ENCODE assay signal across 8 cellular contexts in genomic region chr14:24411468-24412454, GRCh38. TPM values are rescaled to one million over a fixed set of nuclear protein-coding genes. Genes with fewer than 3 reads are reported as not detected.
DNase-seq lines count a peak whose midpoint lies in the region; ATAC-seq and TF ChIP-seq lines count a peak whose summit lies in the region.

No MANE protein-coding gene starts in this region.

- no peaks in the 10 kb centered on the region for H3K79me2 ChIP-seq in PC-9 (ENCODE audit: low read depth)

- H3K9me3 ChIP-seq in PC-9 (ENCODE audit: insufficient read depth, low read depth): no peaks in the 10 kb centered on the region
- H3K9me3 ChIP-seq in mucosa of descending colon: no peaks in the 10 kb centered on the region

- H3K4me1 ChIP-seq in PC-9 (replicated peaks; ENCODE audit: insufficient read depth): no peaks in the 10 kb centered on the region
- H3K4me1 ChIP-seq in mucosa of descending colon (ENCODE audit: low read depth): no peaks in the 10 kb centered on the region

- H3K4me3 ChIP-seq in PC-9 (no peak overlapping the region), choroid plexus epithelial cell (ENCODE audit: low read depth, low read length) (no peak overlapping the region), mucosa of descending colon (no peak overlapping the region)

- H3K4me3 Mint-ChIP-seq in activated T-helper 1 cell treated with anti-CD3 and anti-CD28 coated beads, Interleukin-12 subunit alpha, Interleukin-12 subunit beta, Interleukin-2, Interleukin-4 antibody, amounts not matched to agents 30 ng/mL and 10 ng/mL and 1 ng/mL, durations not matched to agents 14 hours and 24 hours and 36 hours: no peak overlapping the region

- ATAC-seq in HG02885 (IDR thresholded peaks at IDR 0.05; ENCODE audit: poor library complexity, unreplicated experiment): peak; percentile 84
- peak; percentile 75 for ATAC-seq in mucosa of descending colon

- no peak overlapping the region for H3K27ac Mint-ChIP-seq in activated T-helper 1 cell treated with anti-CD3 and anti-CD28 coated beads, Interleukin-12 subunit alpha, Interleukin-12 subunit beta, Interleukin-2, Interleukin-4 antibody, amounts not matched to agents 30 ng/mL and 10 ng/mL and 1 ng/mL, durations not matched to agents 14 hours and 24 hours and 36 hours

- no peaks in the 10 kb centered on the region for H3K27me3 Mint-ChIP-seq in activated T-helper 1 cell treated with anti-CD3 and anti-CD28 coated beads, Interleukin-12 subunit alpha, Interleukin-12 subunit beta, Interleukin-2, Interleukin-4 antibody, amounts not matched to agents 30 ng/mL and 10 ng/mL and 1 ng/mL, durations not matched to agents 14 hours and 24 hours and 36 hours (ENCODE audit: insufficient read depth)

- H2AFZ ChIP-seq in PC-9: no peak overlapping the region

- no peaks in the 10 kb centered on the region for H3K36me3 Mint-ChIP-seq in activated T-helper 1 cell treated with anti-CD3 and anti-CD28 coated beads, Interleukin-12 subunit alpha, Interleukin-12 subunit beta, Interleukin-2, Interleukin-4 antibody, amounts not matched to agents 30 ng/mL and 10 ng/mL and 1 ng/mL, durations not matched to agents 14 hours and 24 hours and 36 hours (ENCODE audit: low read depth)

- H3K4me2 ChIP-seq in PC-9: no peak overlapping the region

- peak; percentile 72 for TF ChIP-seq CTCF in PC-9 (conservative IDR thresholded peaks at IDR 0.05)
- peak; percentile 91 for TF ChIP-seq CTCF in choroid plexus epithelial cell (conservative IDR thresholded peaks at IDR 0.05; ENCODE audit: low read depth, low read length)
- peak; percentile 22 for TF ChIP-seq CTCF in mucosa of descending colon (IDR thresholded peaks at IDR 0.05)

- H3K9me3 Mint-ChIP-seq in activated T-helper 1 cell treated with anti-CD3 and anti-CD28 coated beads, Interleukin-12 subunit alpha, Interleukin-12 subunit beta, Interleukin-2, Interleukin-4 antibody, amounts not matched to agents 30 ng/mL and 10 ng/mL and 1 ng/mL, durations not matched to agents 14 hours and 24 hours and 36 hours: no peaks in the 10 kb centered on the region

- CTCF ChIA-PET in PC-9 (lab: Charles Lee): no interaction called here

- H3K4me1 Mint-ChIP-seq in activated T-helper 1 cell treated with anti-CD3 and anti-CD28 coated beads, Interleukin-12 subunit alpha, Interleukin-12 subunit beta, Interleukin-2, Interleukin-4 antibody, amounts not matched to agents 30 ng/mL and 10 ng/mL and 1 ng/mL, durations not matched to agents 14 hours and 24 hours and 36 hours (ENCODE audit: low read depth): no peaks in the 10 kb centered on the region

- H3K9me2 ChIP-seq in PC-9 (ENCODE audit: insufficient read depth): no peaks in the 10 kb centered on the region

- BruUV-seq in PC-9 (replicated peaks; lab: Mats Ljungman, UMichigan): no TSS peak

- H3K27me3 ChIP-seq in PC-9 (ENCODE audit: insufficient read depth, low read depth): no peaks in the 10 kb centered on the region

- H3K27ac ChIP-seq in PC-9: no peak overlapping the region

- intact Hi-C loops in PC-9 (cut with micrococcal nuclease; ENCODE audit: unreplicated experiment): loop anchor here (1.0 kb wide), 1 partner anchor 46 kb away; no protein-coding TSS in a partner anchor
- intact Hi-C loops in mucosa of descending colon (cut with DNase I, micrococcal nuclease): no loop called here
- intact Hi-C loops in activated T-helper 1 cell treated with anti-CD3 and anti-CD28 coated beads, Interleukin-12 subunit alpha, Interleukin-12 subunit beta, Interleukin-2, Interleukin-4 antibody, amounts not matched to agents 30 ng/mL and 10 ng/mL and 1 ng/mL, durations not matched to agents 14 hours and 24 hours and 36 hours (cut with micrococcal nuclease): no loop called here

- peak; percentile 27 to 32 for DNase-seq in stimulated activated CD4-positive, alpha-beta T cell treated with anti-CD3 and anti-CD28 coated beads, Interleukin-2, amount 100 ng/mL, for 24 hours
- no peak for DNase-seq in stimulated activated CD4-positive, alpha-beta T cell treated with anti-CD3 and anti-CD28 coated beads, Interleukin-12 subunit alpha, Interleukin-12 subunit beta, amount 100 ng/mL, for 4 hours
- DNase-seq in PC-9 (peak in 1 of 2 experiments; percentile 27), choroid plexus epithelial cell (ENCODE audit: low read depth) (peak; percentile 85), mucosa of descending colon (peak in 1 of 3 donors; percentile 56), NCI-H1930 (lab: John Stamatoyannopoulos, UW) (no peak)
- no peak for DNase-seq in activated T-helper 1 cell treated with anti-CD3 and anti-CD28 coated beads, Interleukin-12 subunit alpha, Interleukin-12 subunit beta, Interleukin-2, Interleukin-4 antibody, amounts not matched to agents 30 ng/mL and 10 ng/mL and 1 ng/mL, durations not matched to agents 14 hours and 24 hours and 36 hours (ENCODE audit: low spot score)

- POLR2A ChIA-PET in PC-9 (lab: Charles Lee; ENCODE audit: unreplicated experiment): no interaction called here

- no peaks in the 10 kb centered on the region for H4K20me1 ChIP-seq in PC-9 (ENCODE audit: insufficient read depth)

- no peaks in the 10 kb centered on the region for H3K36me3 ChIP-seq in PC-9 (ENCODE audit: low read depth)
- no peaks in the 10 kb centered on the region for H3K36me3 ChIP-seq in mucosa of descending colon (ENCODE audit: low read depth)

- H3F3A ChIP-seq in PC-9 (ENCODE audit: insufficient read depth, low read depth): no peaks in the 10 kb centered on the region

RNA-seq across cellular contexts. Expression of gene NYNRIN, which starts 13.0 kb away (rescaled TPM):
- total RNA-seq in PC-9 (2021) (15.1 and 17.7 TPM in 2 replicates), mucosa of descending colon (10 to 100 TPM; 12.1 to 15.8 (median 13.4) TPM)
- 0.02 TPM in 1 of 2 replicates, not detected in the other for total RNA-seq in activated T-helper 1 cell treated with anti-CD3 and anti-CD28 coated beads, Interleukin-12 subunit alpha, Interleukin-12 subunit beta, Interleukin-2, Interleukin-4 antibody, amounts not matched to agents 30 ng/mL and 10 ng/mL and 1 ng/mL, durations not matched to agents 14 hours and 24 hours and 36 hours

RNA-seq across cellular contexts. Expression of gene CBLN3, which starts 17.7 kb away (rescaled TPM):
- 7.6 and 8.3 TPM in 2 replicates for total RNA-seq in PC-9 (2021)
- total RNA-seq in mucosa of descending colon: 1 to 10 TPM; 2.2 to 3.9 (median 2.6) TPM
- 5.2 and 5.5 TPM in 2 replicates for total RNA-seq in activated T-helper 1 cell treated with anti-CD3 and anti-CD28 coated beads, Interleukin-12 subunit alpha, Interleukin-12 subunit beta, Interleukin-2, Interleukin-4 antibody, amounts not matched to agents 30 ng/mL and 10 ng/mL and 1 ng/mL, durations not matched to agents 14 hours and 24 hours and 36 hours

RNA-seq across cellular contexts. Expression of gene KHNYN, which starts 18.0 kb away (rescaled TPM):
- total RNA-seq in PC-9 (2021): 51.5 and 53.4 TPM in 2 replicates
- total RNA-seq in mucosa of descending colon: 100 to 1,000 TPM in 1 of 3 donors, 10 to 100 TPM in 2; 85.9 to 102 (median 86.9) TPM
- total RNA-seq in activated T-helper 1 cell treated with anti-CD3 and anti-CD28 coated beads, Interleukin-12 subunit alpha, Interleukin-12 subunit beta, Interleukin-2, Interleukin-4 antibody, amounts not matched to agents 30 ng/mL and 10 ng/mL and 1 ng/mL, durations not matched to agents 14 hours and 24 hours and 36 hours: 65.9 and 72.0 TPM in 2 replicates

RNA-seq across cellular contexts. Expression of gene SDR39U1, which starts 30.8 kb away (rescaled TPM):
- total RNA-seq in PC-9 (2021) (14.8 and 17.2 TPM in 2 replicates), mucosa of descending colon (10 to 100 TPM; 43.3 to 64.1 (median 47.1) TPM)
- 41.5 and 48.0 TPM in 2 replicates for total RNA-seq in activated T-helper 1 cell treated with anti-CD3 and anti-CD28 coated beads, Interleukin-12 subunit alpha, Interleukin-12 subunit beta, Interleukin-2, Interleukin-4 antibody, amounts not matched to agents 30 ng/mL and 10 ng/mL and 1 ng/mL, durations not matched to agents 14 hours and 24 hours and 36 hours

RNA-seq across cellular contexts. Expression of gene NFATC4, which starts 43.8 kb away (rescaled TPM):
- total RNA-seq in PC-9 (2021): 48.3 and 76.3 TPM in 2 replicates
- total RNA-seq in mucosa of descending colon: 100 to 1,000 TPM in 1 of 3 donors, 10 to 100 TPM in 2; 11.9 to 112 (median 25.2) TPM
- not detected in 2 replicates for total RNA-seq in activated T-helper 1 cell treated with anti-CD3 and anti-CD28 coated beads, Interleukin-12 subunit alpha, Interleukin-12 subunit beta, Interleukin-2, Interleukin-4 antibody, amounts not matched to agents 30 ng/mL and 10 ng/mL and 1 ng/mL, durations not matched to agents 14 hours and 24 hours and 36 hours

Comparison
In these comparisons a context has a peak if more than half of its experiments do, and no peak if none do; other contexts are left out.
1. DNase-seq: peak in stimulated activated CD4-positive, alpha-beta T cell treated with anti-CD3 and anti-CD28 coated beads, Interleukin-2, amount 100 ng/mL, for 24 hours (2 of 2) and choroid plexus epithelial cell (single experiment); none in stimulated activated CD4-positive, alpha-beta T cell treated with anti-CD3 and anti-CD28 coated beads, Interleukin-12 subunit alpha, Interleukin-12 subunit beta, amount 100 ng/mL, for 4 hours (single experiment), NCI-H1930 (0 of 2) and activated T-helper 1 cell treated with anti-CD3 and anti-CD28 coated beads, Interleukin-12 subunit alpha, Interleukin-12 subunit beta, Interleukin-2, Interleukin-4 antibody, amounts not matched to agents 30 ng/mL and 10 ng/mL and 1 ng/mL, durations not matched to agents 14 hours and 24 hours and 36 hours (single experiment).
2. CTCF ChIP-seq: peak in every context shown above with its lines; median percentile 91 in choroid plexus epithelial cell; 72 in PC-9; 22 in mucosa of descending colon.
3. RNA of gene NYNRIN, which starts 13.0 kb away (total RNA-seq): 15.1 to 17.7 TPM in PC-9 and 12.1 to 15.8 TPM in mucosa of descending colon; 0.02 TPM in activated T-helper 1 cell treated with anti-CD3 and anti-CD28 coated beads, Interleukin-12 subunit alpha, Interleukin-12 subunit beta, Interleukin-2, Interleukin-4 antibody, amounts not matched to agents 30 ng/mL and 10 ng/mL and 1 ng/mL, durations not matched to agents 14 hours and 24 hours and 36 hours; every median in the first group is over 10 times any median in the second.